ENCODE assay signal across 18 cellular contexts in genomic region chr9:80995759-80996158, GRCh38.
DNase-seq lines count a peak whose midpoint lies in the region; ATAC-seq and TF ChIP-seq lines count a peak whose summit lies in the region.
"Had no signal": no experiment of that assay in that cellular context is flagged by ENCODE, and none has a peak within 500 bp of the region (broad histone marks: within the 10 kb centered on the region; RNA-seq: fewer than 3 reads in every experiment).

No MANE protein-coding gene starts in this region.

- H3K4me2 ChIP-seq in hepatocyte (no peak overlapping the region), MM.1S (ENCODE audit: low read depth, low read length) (no peak overlapping the region)

- H3F3A ChIP-seq in MM.1S (ENCODE audit: insufficient read depth, low read length): no peaks in the 10 kb centered on the region

- H3K4me3 ChIP-seq in AG10803 (ENCODE audit: low read length) (no peak overlapping the region), LNCaP clone FGC (ENCODE audit: low read depth, low read length) (no peak overlapping the region), brain microvascular endothelial cell (ENCODE audit: low read depth, low read length) (no peak overlapping the region), hepatocyte (no peak overlapping the region), MM.1S (ENCODE audit: low read length) (no peak overlapping the region)
- H3K4me3 ChIP-seq: spleen, vagina had no signal

- H3K9me3 ChIP-seq in hepatocyte (ENCODE audit: low read depth) (no peaks in the 10 kb centered on the region), MM.1S (replicated peaks; ENCODE audit: insufficient read depth, low read length) (no peaks in the 10 kb centered on the region)
- H3K9me3 ChIP-seq: vagina had no signal

- H3K27me3 ChIP-seq in brain microvascular endothelial cell (replicated peaks) (no peaks in the 10 kb centered on the region), hepatocyte (no peaks in the 10 kb centered on the region), MM.1S (replicated peaks; ENCODE audit: insufficient read depth, low read length) (no peaks in the 10 kb centered on the region)
- H3K27me3 ChIP-seq: spleen, vagina had no signal

- no peak for ATAC-seq in GM21390 (IDR thresholded peaks at IDR 0.05; ENCODE audit: unreplicated experiment)
- ATAC-seq: activated T-helper 17 cell treated with anti-CD3 and anti-CD28 coated beads, Interleukin-2, amount 50 U/mL, for 72 hours; esophagus mucosa; naive thymus-derived CD4-positive, alpha-beta T cell; stimulated activated naive CD8-positive, alpha-beta T cell treated with anti-CD3 and anti-CD28 coated beads, Interleukin-15, Interleukin-2, amounts not matched to agents 100 U/mL and 50 U/mL, for 24 hours had no signal

- H4K20me1 ChIP-seq in hepatocyte (ENCODE audit: insufficient read depth, poor library complexity, severe bottlenecking) (no peaks in the 10 kb centered on the region), MM.1S (ENCODE audit: insufficient read depth, low read length) (no peaks in the 10 kb centered on the region)

- H3K9me2 ChIP-seq in hepatocyte (replicated peaks; ENCODE audit: insufficient read depth) (no peaks in the 10 kb centered on the region), MM.1S (replicated peaks; ENCODE audit: insufficient read depth, low read length) (no peaks in the 10 kb centered on the region)

- WGBS in hepatocyte (ENCODE audit: low lambda C conversion rate, missing lambda C conversion rate): 53% methylated on average over 4 of the region's 4 CpGs

- no peaks in the 10 kb centered on the region for H3K79me2 ChIP-seq in hepatocyte
- no peaks in the 10 kb centered on the region for H3K79me2 ChIP-seq in MM.1S (ENCODE audit: low read length)

- H3K4me1 ChIP-seq in hepatocyte (ENCODE audit: insufficient read depth): no peaks in the 10 kb centered on the region
- H3K4me1 ChIP-seq in MM.1S (ENCODE audit: low read length): no peaks in the 10 kb centered on the region
- H3K4me1 ChIP-seq: spleen, vagina had no signal

- no peak overlapping the region for H3K9ac ChIP-seq in MM.1S (ENCODE audit: low read length)

- no peak for TF ChIP-seq CTCF in AG10803 (conservative IDR thresholded peaks at IDR 0.05; ENCODE audit: low read length)
- TF ChIP-seq CTCF in LNCaP clone FGC (IDR thresholded peaks at IDR 0.05; ENCODE audit: control insufficient read depth, extremely low read depth, insufficient read depth): no peak
- TF ChIP-seq CTCF in brain microvascular endothelial cell (IDR thresholded peaks at IDR 0.05; ENCODE audit: low read depth, low read length, missing control alignments): no peak
- no peak for TF ChIP-seq CTCF in hepatocyte (IDR thresholded peaks at IDR 0.05; ENCODE audit: poor library complexity)
- no peak for TF ChIP-seq CTCF in MM.1S (IDR thresholded peaks at IDR 0.05; ENCODE audit: low read length)

- H3K27ac ChIP-seq in brain microvascular endothelial cell (peak overlapping the region; percentile 65), hepatocyte (no peak overlapping the region), MM.1S (ENCODE audit: low read length) (no peak overlapping the region)
- H3K27ac ChIP-seq: spleen, vagina had no signal

- H3K36me3 ChIP-seq in brain microvascular endothelial cell (replicated peaks): no peaks in the 10 kb centered on the region
- no peaks in the 10 kb centered on the region for H3K36me3 ChIP-seq in hepatocyte (replicated peaks; ENCODE audit: insufficient read depth, low read depth)
- H3K36me3 ChIP-seq in MM.1S (replicated peaks; ENCODE audit: insufficient read depth, low read length): no peaks in the 10 kb centered on the region
- H3K36me3 ChIP-seq: spleen, vagina had no signal

- in situ Hi-C loops in brain microvascular endothelial cell (cut with HindIII; ENCODE audit: low pct_ligation_motif_present, low sequenced_read_pairs): no loop called here

- peak; percentile 23 for DNase-seq in AG10803 (ENCODE audit: low read depth)
- DNase-seq in LNCaP clone FGC (ENCODE audit: low read depth): peak; percentile 1
- DNase-seq in brain microvascular endothelial cell: peak; percentile 79
- peak; percentile 5 for DNase-seq in hepatocyte (ENCODE audit: low spot score)
- DNase-seq in MM.1S: no peak
- DNase-seq in NCI-H1930 (lab: John Stamatoyannopoulos, UW): no peak
- DNase-seq in HPDE6-E6E7 (ENCODE audit: extremely low spot score): no peak
- DNase-seq: ACHN; activated CD4-positive, alpha-beta memory T cell treated with anti-CD3 and anti-CD28 coated beads, Interleukin-2, amount 10 ng/mL, durations not matched to agents 7 days and 5 days; naive thymus-derived CD4-positive, alpha-beta T cell; NCI-H187 treated with DMSO at 0.1 percent for 48 hours; NCI-H526; spleen; stimulated activated naive CD8-positive, alpha-beta T cell treated with anti-CD3 and anti-CD28 coated beads, Interleukin-15, Interleukin-2, amounts not matched to agents 100 U/mL and 50 U/mL, for 24 hours had no signal

- H2AFZ ChIP-seq in hepatocyte: no peak overlapping the region
- no peak overlapping the region for H2AFZ ChIP-seq in MM.1S (ENCODE audit: low read length)

Comparison
In these comparisons a context has a peak if more than half of its experiments do, and no peak if none do; other contexts are left out.
1. DNase-seq: peak in AG10803 (single experiment), LNCaP clone FGC (single experiment), brain microvascular endothelial cell (single experiment) and hepatocyte (single experiment); none in MM.1S (single experiment), NCI-H1930 (0 of 2) and HPDE6-E6E7 (single experiment).